Comparison of ENCODE assay signal across 28 cellular contexts in the genomic region with DNA sequence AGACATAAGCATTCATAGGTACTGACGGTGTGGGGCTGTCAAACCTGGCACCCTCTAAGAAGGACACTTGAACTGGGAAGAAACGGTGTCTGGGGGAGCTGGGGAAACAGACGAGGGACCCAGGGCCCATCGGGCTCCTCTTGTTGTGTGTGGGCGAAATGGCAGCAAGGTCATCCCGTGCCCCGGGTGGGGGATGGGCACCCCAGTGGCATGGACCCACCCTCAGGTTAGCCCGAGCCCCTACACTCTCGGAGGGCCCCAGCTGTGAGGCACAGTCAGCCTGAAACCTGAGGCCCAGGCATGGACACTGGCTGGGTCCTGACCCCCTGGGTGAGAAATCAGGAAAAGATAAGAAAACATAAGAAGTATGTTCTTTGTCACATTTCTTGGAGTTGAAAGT.
"Had no signal": no experiment of that assay in that cellular context is flagged by ENCODE, and none has a peak within 500 bp of the region (broad histone marks: within the 10 kb centered on the region; RNA-seq: fewer than 3 reads in every experiment).

No MANE protein-coding gene starts in this region.

- H3K9ac ChIP-seq: parathyroid adenoma had no signal

- ATAC-seq: left lung; mucosa of descending colon; natural killer cell treated with Interleukin-12 subunit alpha and Interleukin-12 subunit beta and Interleukin-15 and Interleukin-18, amount 100 ng/mL, for 72 hours; right cardiac atrium; stimulated activated naive CD8-positive, alpha-beta T cell treated with anti-CD3 and anti-CD28 coated beads, Interleukin-15, amount 100 ng/mL, for 72 hours; upper lobe of right lung had no signal

- H3K36me3 Mint-ChIP-seq: natural killer cell treated with Interleukin-12 subunit alpha and Interleukin-12 subunit beta and Interleukin-15 and Interleukin-18, amount 100 ng/mL, for 72 hours had no signal

- H3K4me1 Mint-ChIP-seq: mesothelial cell of epicardium, neural crest cell had no signal

- H3K4me1 ChIP-seq: parathyroid adenoma had no signal

- H3K27ac ChIP-seq: esophagus muscularis mucosa, left lung, neutrophil, parathyroid adenoma, skin epidermis, spleen, suprapubic skin, transverse colon, upper lobe of right lung, vagina had no signal

- H3K27me3 ChIP-seq: esophagus muscularis mucosa, left lung, neutrophil, spleen, suprapubic skin, transverse colon, upper lobe of right lung, vagina had no signal

- H3K4me3 Mint-ChIP-seq: dendritic cell treated with granulocyte-macrophage colony-stimulating factor and Interleukin-4, amounts not matched to agents 40 ng/mL and 50 ng/mL, for 4 days; mesothelial cell of epicardium; naive B cell; natural killer cell treated with Interleukin-12 subunit alpha and Interleukin-12 subunit beta and Interleukin-15 and Interleukin-18, amount 100 ng/mL, for 72 hours; neural crest cell; stimulated activated naive CD8-positive, alpha-beta T cell treated with anti-CD3 and anti-CD28 coated beads, Interleukin-15, amount 100 ng/mL, for 72 hours had no signal

- H3K9me3 Mint-ChIP-seq: dendritic cell treated with granulocyte-macrophage colony-stimulating factor and Interleukin-4, amounts not matched to agents 40 ng/mL and 50 ng/mL, for 4 days; mesothelial cell of epicardium; naive B cell; natural killer cell treated with Interleukin-12 subunit alpha and Interleukin-12 subunit beta and Interleukin-15 and Interleukin-18, amount 100 ng/mL, for 72 hours; neural crest cell; stimulated activated naive CD8-positive, alpha-beta T cell treated with anti-CD3 and anti-CD28 coated beads, Interleukin-15, amount 100 ng/mL, for 72 hours had no signal

- H3K27me3 Mint-ChIP-seq: dendritic cell treated with granulocyte-macrophage colony-stimulating factor and Interleukin-4, amounts not matched to agents 40 ng/mL and 50 ng/mL, for 4 days; naive B cell; natural killer cell treated with Interleukin-12 subunit alpha and Interleukin-12 subunit beta and Interleukin-15 and Interleukin-18, amount 100 ng/mL, for 72 hours; progenitor cell of endocrine pancreas; stimulated activated naive CD8-positive, alpha-beta T cell treated with anti-CD3 and anti-CD28 coated beads, Interleukin-15, amount 100 ng/mL, for 72 hours had no signal

- H3K4me3 ChIP-seq: esophagus muscularis mucosa, left lung, mucosa of descending colon, skin epidermis, spleen, suprapubic skin, transverse colon, upper lobe of right lung, vagina had no signal

- DNase-seq: effector CD8-positive, alpha-beta T cell; foreskin melanocyte; head of caudate nucleus; kidney; mesenchymal stem cell; mucosa of descending colon; naive B cell; spleen; stimulated activated CD4-positive, alpha-beta T cell treated with anti-CD3 and anti-CD28 coated beads, Interleukin-4, amount 100 ng/mL, for 4 hours; stimulated activated naive CD4-positive, alpha-beta T cell; stimulated activated naive CD8-positive, alpha-beta T cell treated with anti-CD3 and anti-CD28 coated beads, Interleukin-15, amount 100 ng/mL, for 72 hours; transverse colon; upper lobe of right lung had no signal

- H3K27ac Mint-ChIP-seq: dendritic cell treated with granulocyte-macrophage colony-stimulating factor and Interleukin-4, amounts not matched to agents 40 ng/mL and 50 ng/mL, for 4 days; mesothelial cell of epicardium; natural killer cell treated with Interleukin-12 subunit alpha and Interleukin-12 subunit beta and Interleukin-15 and Interleukin-18, amount 100 ng/mL, for 72 hours; progenitor cell of endocrine pancreas; stimulated activated naive CD8-positive, alpha-beta T cell treated with anti-CD3 and anti-CD28 coated beads, Interleukin-15, amount 100 ng/mL, for 72 hours had no signal

- FAIRE-seq: colon, endothelial cell of umbilical vein, kidney had no signal

- H3K9me3 ChIP-seq: esophagus muscularis mucosa, left lung, mucosa of descending colon, neutrophil, spleen, suprapubic skin, transverse colon, upper lobe of right lung, vagina had no signal
